Comparison of ENCODE assay signal across 24 cellular contexts in the genomic region with DNA sequence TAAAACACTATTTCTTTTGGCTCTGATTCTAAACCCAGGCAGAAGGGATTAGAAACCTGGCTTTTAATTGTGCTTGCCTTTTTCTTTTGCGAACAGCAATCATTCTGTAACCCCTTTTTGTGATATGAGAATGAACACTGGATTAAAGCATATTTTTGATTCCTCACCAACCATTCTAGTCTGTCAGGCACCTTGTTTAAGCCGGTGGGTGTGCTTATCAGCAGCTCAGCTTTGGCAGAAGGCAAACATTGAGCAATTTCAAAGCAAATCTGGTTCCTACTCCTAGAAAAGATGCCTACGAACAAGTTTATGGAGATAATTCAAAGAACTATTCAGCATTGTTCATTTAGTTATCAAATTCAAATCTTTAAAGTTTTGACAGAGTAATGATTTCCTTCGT.
"Had no signal": no experiment of that assay in that cellular context is flagged by ENCODE, and none has a peak within 500 bp of the region (broad histone marks: within the 10 kb centered on the region; RNA-seq: fewer than 3 reads in every experiment).

No MANE protein-coding gene starts in this region.

- H3K27me3 Mint-ChIP-seq: activated CD4-positive, alpha-beta memory T cell treated with anti-CD3 and anti-CD28 coated beads, Interleukin-2, amount 10 ng/mL, durations not matched to agents 7 days and 5 days; activated CD4-positive, alpha-beta T cell treated with anti-CD3 and anti-CD28 coated beads, Interleukin-2, amount 10 ng/mL, durations not matched to agents 24 days and 14 days; activated T-cell treated with anti-CD3 and anti-CD28 coated beads, Interleukin-2, amount 50 U/mL, for 24 hours; activated T-helper 17 cell treated with anti-CD3 and anti-CD28 coated beads, Interleukin-2, amount 50 U/mL, for 72 hours; naive thymus-derived CD4-positive, alpha-beta T cell had no signal

- H3K4me1 Mint-ChIP-seq: activated CD4-positive, alpha-beta memory T cell treated with anti-CD3 and anti-CD28 coated beads, Interleukin-2, amount 10 ng/mL, durations not matched to agents 7 days and 5 days; activated CD4-positive, alpha-beta T cell treated with anti-CD3 and anti-CD28 coated beads, Interleukin-2, amount 10 ng/mL, durations not matched to agents 24 days and 14 days; activated T-helper 17 cell treated with anti-CD3 and anti-CD28 coated beads, Interleukin-2, amount 50 U/mL, for 72 hours; naive thymus-derived CD4-positive, alpha-beta T cell had no signal

- H3K27me3 ChIP-seq: heart left ventricle, sigmoid colon, tibial nerve had no signal

- H3K36me3 ChIP-seq: breast epithelium, heart left ventricle, pancreas, prostate gland, sigmoid colon, tibial nerve had no signal

- H3K36me3 Mint-ChIP-seq: mesothelial cell of epicardium; naive thymus-derived CD4-positive, alpha-beta T cell had no signal

- H3K9me3 Mint-ChIP-seq: activated CD4-positive, alpha-beta memory T cell treated with anti-CD3 and anti-CD28 coated beads, Interleukin-2, amount 10 ng/mL, durations not matched to agents 7 days and 5 days; activated CD4-positive, alpha-beta T cell treated with anti-CD3 and anti-CD28 coated beads, Interleukin-2, amount 10 ng/mL, durations not matched to agents 24 days and 14 days; activated T-cell treated with anti-CD3 and anti-CD28 coated beads, Interleukin-2, amount 50 U/mL, for 24 hours; activated T-helper 17 cell treated with anti-CD3 and anti-CD28 coated beads, Interleukin-2, amount 50 U/mL, for 72 hours; mesothelial cell of epicardium had no signal

- H3K27ac ChIP-seq: breast epithelium, heart left ventricle, pancreas, prostate gland, sigmoid colon, tibial nerve had no signal

- H3K4me3 Mint-ChIP-seq: activated CD4-positive, alpha-beta memory T cell treated with anti-CD3 and anti-CD28 coated beads, Interleukin-2, amount 10 ng/mL, durations not matched to agents 7 days and 5 days; activated CD4-positive, alpha-beta T cell treated with anti-CD3 and anti-CD28 coated beads, Interleukin-2, amount 10 ng/mL, durations not matched to agents 24 days and 14 days; activated T-cell treated with anti-CD3 and anti-CD28 coated beads, Interleukin-2, amount 50 U/mL, for 24 hours; activated T-helper 17 cell treated with anti-CD3 and anti-CD28 coated beads, Interleukin-2, amount 50 U/mL, for 72 hours; mesothelial cell of epicardium; naive thymus-derived CD4-positive, alpha-beta T cell had no signal

- H3K4me1 ChIP-seq: breast epithelium, heart left ventricle, pancreas, prostate gland, sigmoid colon, tibial nerve had no signal

- H3K4me3 ChIP-seq: breast epithelium, heart left ventricle, pancreas, prostate gland, sigmoid colon, tibial nerve had no signal

- H3K9me3 ChIP-seq: breast epithelium, heart left ventricle, pancreas, prostate gland, sigmoid colon, tibial nerve had no signal

- DNase-seq: activated CD4-positive, alpha-beta memory T cell treated with anti-CD3 and anti-CD28 coated beads, Interleukin-2, amount 10 ng/mL, durations not matched to agents 7 days and 5 days; activated CD4-positive, alpha-beta T cell treated with anti-CD3 and anti-CD28 coated beads, Interleukin-2, amount 10 ng/mL, durations not matched to agents 24 days and 14 days; activated CD4-positive, CD25-positive, alpha-beta regulatory T cell treated with anti-CD3 and anti-CD28 coated beads, Interleukin-2, amount 50 U/mL, for 72 hours; activated CD8-positive, alpha-beta memory T cell treated with anti-CD3 and anti-CD28 coated beads, Interleukin-2, amount 50 U/mL, for 48 hours; activated gamma-delta T cell treated with Interleukin-2 at 50 U/mL for 16 hours; activated naive CD4-positive, alpha-beta T cell treated with anti-CD3 and anti-CD28 coated beads, Interleukin-2, amount 50 U/mL, for 16 hours; activated T-cell treated with anti-CD3 and anti-CD28 coated beads, Interleukin-2, amount 50 U/mL, for 24 hours; central memory CD4-positive, alpha-beta T cell; foreskin fibroblast; heart left ventricle; naive thymus-derived CD4-positive, alpha-beta T cell; pancreas; retina; sigmoid colon; small intestine; stimulated activated CD4-positive, alpha-beta T cell treated with anti-CD3 and anti-CD28 coated beads, Interleukin-15, amount 100 ng/mL, for 24 hours; stimulated activated CD4-positive, alpha-beta T cell treated with anti-CD3 and anti-CD28 coated beads, Interleukin-2, amount 100 ng/mL, for 24 hours; stimulated activated naive CD4-positive, alpha-beta T cell had no signal

- H3K27ac Mint-ChIP-seq: activated CD4-positive, alpha-beta memory T cell treated with anti-CD3 and anti-CD28 coated beads, Interleukin-2, amount 10 ng/mL, durations not matched to agents 7 days and 5 days; activated CD4-positive, alpha-beta T cell treated with anti-CD3 and anti-CD28 coated beads, Interleukin-2, amount 10 ng/mL, durations not matched to agents 24 days and 14 days; activated T-cell treated with anti-CD3 and anti-CD28 coated beads, Interleukin-2, amount 50 U/mL, for 24 hours; activated T-helper 17 cell treated with anti-CD3 and anti-CD28 coated beads, Interleukin-2, amount 50 U/mL, for 72 hours; mesothelial cell of epicardium; naive thymus-derived CD4-positive, alpha-beta T cell had no signal

- ATAC-seq: activated T-helper 17 cell treated with anti-CD3 and anti-CD28 coated beads, Interleukin-2, amount 50 U/mL, for 72 hours; esophagus mucosa; heart left ventricle; naive thymus-derived CD4-positive, alpha-beta T cell; pancreas had no signal
